20 cellular contexts compared by ENCODE assay signal in the genomic region with DNA sequence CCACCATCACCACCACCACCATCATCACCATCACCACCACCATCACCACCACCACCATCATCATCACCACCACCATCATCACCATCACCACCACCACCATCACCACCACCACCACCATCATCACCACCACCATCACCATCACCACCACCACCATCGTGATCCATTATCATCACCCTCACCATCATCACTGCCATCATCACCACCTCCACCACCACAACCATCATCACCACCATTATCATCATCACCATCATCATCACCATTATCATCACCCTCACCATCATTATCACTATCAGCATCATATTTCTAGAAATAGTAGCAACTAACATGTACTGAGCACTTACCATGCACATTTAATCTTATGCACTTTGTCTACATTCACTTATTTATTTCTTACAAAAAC.
DNase-seq lines count a peak whose midpoint lies in the region; ATAC-seq, FAIRE-seq and TF ChIP-seq lines count a peak whose summit lies in the region.
"Had no signal": no experiment of that assay in that cellular context is flagged by ENCODE, and none has a peak within 500 bp of the region (broad histone marks: within the 10 kb centered on the region; RNA-seq: fewer than 3 reads in every experiment).

No MANE protein-coding gene starts in this region.

- H4K20me1 ChIP-seq in HepG2 (ENCODE audit: insufficient read depth, low read length) (no peaks in the 10 kb centered on the region), K562 (replicated peaks; ENCODE audit: control insufficient read depth, insufficient read depth, low read length) (no peaks in the 10 kb centered on the region)
- H4K20me1 ChIP-seq: BLaER1 treated with 17β-estradiol and CSF1 and Interleukin-3, amounts not matched to agents 10 nM and 100 nM had no signal

- no peak for TF ChIP-seq POLR2A in HepG2 (IDR thresholded peaks at IDR 0.05; ENCODE audit: insufficient read depth in 1 of 2, low read depth in 2 of 2, low read length in 2 of 2)
- no peak for TF ChIP-seq POLR2A in right lobe of liver (IDR thresholded peaks at IDR 0.05)
- TF ChIP-seq POLR2A in K562 (conservative IDR thresholded peaks at IDR 0.05): no peak

- no peak overlapping the region for H2BK120ac ChIP-seq in neuronal stem cell (ENCODE audit: low read depth, low read length)

- 91% methylated on average over 1 of the region's 1 CpG for WGBS in HepG2 (ENCODE audit: low lambda C conversion rate)
- WGBS in right lobe of liver (ENCODE audit: insufficient coverage, low coverage, low lambda C conversion rate, missing lambda C conversion rate): 83% methylated on average over 1 of the region's 1 CpG
- WGBS in K562 (ENCODE audit: insufficient coverage, low coverage, missing lambda C conversion rate): 0% methylated on average over 1 of the region's 1 CpG
- no CpG with 5 or more reads among the region's 1 CpG for WGBS in neuronal stem cell (ENCODE audit: extremely low coverage in 2 of 2, insufficient read length in 2 of 2, insufficient replicate concordance in 1 of 2), 2 donors

- no peak overlapping the region for H2BK5ac ChIP-seq in neuronal stem cell (ENCODE audit: low read length)

- no peak overlapping the region for H4K91ac ChIP-seq in neuronal stem cell (ENCODE audit: low read depth, low read length, poor library complexity)

- no peak overlapping the region for H2BK15ac ChIP-seq in neuronal stem cell (ENCODE audit: low read length)

- TF ChIP-seq RAD21 in HepG2 (CRISPR knock-in tag; IDR thresholded peaks at IDR 0.05) (no peak), K562 (CRISPR knock-in tag; conservative IDR thresholded peaks at IDR 0.05 in 1 of 2, IDR thresholded peaks at IDR 0.05 in 1 of 2) (no peak)

- in situ Hi-C loops in HepG2 (cut with HindIII; ENCODE audit: extremely low pct_ligation_motif_present, low pct_unique_long_range_greater_than_20kb): no loop called here
- in situ Hi-C loops in K562 (cut with MboI): no loop called here

- H3K9me1 ChIP-seq in K562 (ENCODE audit: control insufficient read depth, insufficient read depth, low read length): no peaks in the 10 kb centered on the region

- H3K79me2 ChIP-seq in HepG2 (ENCODE audit: insufficient read depth, low read length): no peaks in the 10 kb centered on the region
- no peaks in the 10 kb centered on the region for H3K79me2 ChIP-seq in K562 (ENCODE audit: control insufficient read depth, insufficient read depth, low read length)

- no peak overlapping the region for H3K4ac ChIP-seq in neuronal stem cell (ENCODE audit: low read length)

- POLR2A ChIA-PET in HepG2 (lab: Yijun Ruan, JAX): no interaction called here
- POLR2A ChIA-PET in K562 (lab: Yijun Ruan, JAX): no interaction called here

- peak overlapping the region; percentile 26 for H3K23ac ChIP-seq in neuronal stem cell (ENCODE audit: low read depth, low read length, poor library complexity)

- no peak overlapping the region for H2BK12ac ChIP-seq in neuronal stem cell (ENCODE audit: low read length)

- intact Hi-C loops in HepG2 (cut with micrococcal nuclease; ENCODE audit: unreplicated experiment): no loop called here
- intact Hi-C loops in right lobe of liver (cut with DNase I): no loop called here
- intact Hi-C loops in K562 (cut with micrococcal nuclease): no loop called here
- intact Hi-C loops in upper lobe of right lung (cut with DNase I): no loop called here

- H3K36me3 ChIP-seq in HepG2 (replicated peaks in 1 of 2; ENCODE audit: control insufficient read depth in 1 of 2, insufficient read depth in 2 of 2, low read length in 2 of 2): no peaks in the 10 kb centered on the region
- H3K36me3 ChIP-seq in right lobe of liver: no peaks in the 10 kb centered on the region
- H3K36me3 ChIP-seq in K562 (ENCODE audit: control insufficient read depth, insufficient read depth, low read length): no peaks in the 10 kb centered on the region
- no peaks in the 10 kb centered on the region for H3K36me3 ChIP-seq in neuronal stem cell (replicated peaks in 1 of 2; ENCODE audit: control insufficient read depth in 2 of 2, insufficient read depth in 2 of 2, low read length in 2 of 2)
- no peaks in the 10 kb centered on the region for H3K36me3 ChIP-seq in effector memory CD4-positive, alpha-beta T cell (ENCODE audit: control insufficient read depth, insufficient read depth, low read length)
- no peaks in the 10 kb centered on the region for H3K36me3 ChIP-seq in upper lobe of right lung
- H3K36me3 ChIP-seq: BLaER1 treated with 17β-estradiol and CSF1 and Interleukin-3, amounts not matched to agents 10 nM and 100 nM had no signal

- TF ChIP-seq CTCF in HepG2 (CRISPR knock-in tag; IDR thresholded peaks at IDR 0.05): no peak
- no peak for TF ChIP-seq CTCF in right lobe of liver (IDR thresholded peaks at IDR 0.05)
- no peak for TF ChIP-seq CTCF in K562 (IDR thresholded peaks at IDR 0.05 in 2 of 3, conservative IDR thresholded peaks at IDR 0.05 in 1 of 3; ENCODE audit: insufficient read depth in 2 of 3, low read depth in 1 of 3, low read length in 3 of 3)
- no peak for TF ChIP-seq CTCF in upper lobe of right lung (IDR thresholded peaks at IDR 0.05)

- H3K9ac ChIP-seq in HepG2 (ENCODE audit: insufficient read depth, low read depth, low read length) (no peak overlapping the region), K562 (ENCODE audit: insufficient read depth in 1 of 2, low read depth in 2 of 2, low read length in 2 of 2) (no peak overlapping the region), neuronal stem cell (ENCODE audit: low read depth, low read length, poor library complexity) (peak overlapping the region; percentile 51)
- H3K9ac ChIP-seq: BLaER1 treated with 17β-estradiol and CSF1 and Interleukin-3, amounts not matched to agents 10 nM and 100 nM had no signal

- H3K9me3 ChIP-seq in HepG2 (ENCODE audit: low read length) (no peaks in the 10 kb centered on the region), right lobe of liver (no peaks in the 10 kb centered on the region), K562 (replicated peaks; ENCODE audit: control insufficient read depth, insufficient read depth, low read depth, low read length) (no peaks in the 10 kb centered on the region), neuronal stem cell (replicated peaks in 1 of 2; ENCODE audit: control insufficient read depth in 2 of 2, insufficient read depth in 1 of 2, low read depth in 1 of 2, low read length in 2 of 2) (peaks cover 0 to 3% of the 10 kb centered on the region in 2 donors), upper lobe of right lung (no peaks in the 10 kb centered on the region)
- H3K9me3 ChIP-seq in effector memory CD4-positive, alpha-beta T cell (ENCODE audit: control insufficient read depth, low read length): no peaks in the 10 kb centered on the region
- H3K9me3 ChIP-seq: A549; BLaER1 treated with 17β-estradiol and CSF1 and Interleukin-3, amounts not matched to agents 10 nM and 100 nM; Caco-2 had no signal

- H4K8ac ChIP-seq in neuronal stem cell (ENCODE audit: low read depth, low read length): no peak overlapping the region

- no peak overlapping the region for H3K18ac ChIP-seq in neuronal stem cell (ENCODE audit: low read length)

- H3K4me1 ChIP-seq in HepG2 (ENCODE audit: insufficient read depth, low read length) (peaks cover 7% of the 10 kb centered on the region), right lobe of liver (no peaks in the 10 kb centered on the region), K562 (replicated peaks in 1 of 2; ENCODE audit: control insufficient read depth in 2 of 2, insufficient read depth in 2 of 2, low read length in 2 of 2) (peaks cover 0 to 2% of the 10 kb centered on the region in 2 experiments; a peak in 1 of 5 replicates), neuronal stem cell (ENCODE audit: control insufficient read depth in 2 of 2, insufficient read depth in 1 of 2, low read depth in 1 of 2, low read length in 2 of 2) (no peaks in the 10 kb centered on the region), upper lobe of right lung (no peaks in the 10 kb centered on the region)
- H3K4me1 ChIP-seq in effector memory CD4-positive, alpha-beta T cell (ENCODE audit: control insufficient read depth, insufficient read depth, low read length, poor library complexity, severe bottlenecking): no peaks in the 10 kb centered on the region
- H3K4me1 ChIP-seq: A549; BLaER1 treated with 17β-estradiol and CSF1 and Interleukin-3, amounts not matched to agents 10 nM and 100 nM; Caco-2 had no signal

- TF ChIP-seq EP300 in HepG2 (IDR thresholded peaks at IDR 0.05; ENCODE audit: low read depth in 2 of 2, low read length in 2 of 2): no peak
- TF ChIP-seq EP300 in HepG2 (CRISPR knock-in tag; IDR thresholded peaks at IDR 0.05; ENCODE audit: borderline replicate concordance): no peak
- TF ChIP-seq EP300 in K562 (IDR thresholded peaks at IDR 0.05; ENCODE audit: low read length): no peak

- no peak for FAIRE-seq in HepG2 (lab: Jason Lieb, UNC)
- FAIRE-seq in K562 (lab: Jason Lieb, UNC): no peak
- FAIRE-seq: A549, D721Med, G401.6 had no signal

- H3K27ac ChIP-seq in HepG2 (ENCODE audit: extremely low read length, insufficient read depth, low read length) (no peak overlapping the region), right lobe of liver (no peak overlapping the region), K562 (ENCODE audit: extremely low read depth, low read depth, low read length) (no peak overlapping the region), neuronal stem cell (replicated peaks; ENCODE audit: low read length) (no peak overlapping the region), upper lobe of right lung (no peak overlapping the region)
- H3K27ac ChIP-seq in effector memory CD4-positive, alpha-beta T cell (ENCODE audit: insufficient read depth, low read length, poor library complexity, severe bottlenecking): no peak overlapping the region
- H3K27ac ChIP-seq: 22Rv1; A549; BLaER1 treated with 17β-estradiol and CSF1 and Interleukin-3, amounts not matched to agents 10 nM and 100 nM; C4-2B had no signal

- no peak overlapping the region for H2AK5ac ChIP-seq in neuronal stem cell (ENCODE audit: low read depth, low read length)

- no peak overlapping the region for H3K4me2 ChIP-seq in HepG2 (ENCODE audit: low read depth, low read length)
- no peak overlapping the region for H3K4me2 ChIP-seq in K562 (ENCODE audit: insufficient read depth, low read length)
- no peak overlapping the region for H3K4me2 ChIP-seq in neuronal stem cell (ENCODE audit: insufficient read depth, low read length, poor library complexity, severe bottlenecking)
- H3K4me2 ChIP-seq: A549; BLaER1 treated with 17β-estradiol and CSF1 and Interleukin-3, amounts not matched to agents 10 nM and 100 nM had no signal

- CTCF ChIA-PET in HepG2 (lab: Yijun Ruan, JAX; ENCODE audit: low intra/inter-chr PET ratio, low total read pairs) (no interaction called here), K562 (lab: Yijun Ruan, JAX; ENCODE audit: low intra/inter-chr PET ratio) (no interaction called here)

- ATAC-seq in HepG2 (no peak), right lobe of liver (no peak), K562 (no peak), upper lobe of right lung (no peak)
- ATAC-seq: A549; CD8-positive, alpha-beta T cell had no signal

- H3K79me1 ChIP-seq in neuronal stem cell (ENCODE audit: low read depth, low read length): no peaks in the 10 kb centered on the region

- H3K14ac ChIP-seq in neuronal stem cell (ENCODE audit: low read length): no peak overlapping the region

- BruUV-seq in HepG2 (replicated peaks; lab: Mats Ljungman, UMichigan): no TSS peak
- no TSS peak for BruUV-seq in K562 (replicated peaks; lab: Mats Ljungman, UMichigan)

- H3K4me3 ChIP-seq in HepG2 (replicated peaks in 1 of 3; ENCODE audit: insufficient read depth in 1 of 3, low read depth in 2 of 3, low read length in 3 of 3) (no peak overlapping the region), right lobe of liver (no peak overlapping the region), K562 (no peak overlapping the region), neuronal stem cell (ENCODE audit: low read length in 2 of 2) (no peak overlapping the region), upper lobe of right lung (no peak overlapping the region)
- no peak overlapping the region for H3K4me3 ChIP-seq in effector memory CD4-positive, alpha-beta T cell (ENCODE audit: insufficient read depth, low read depth, low read length, poor library complexity, severe bottlenecking)
- H3K4me3 ChIP-seq: A549; BLaER1 treated with 17β-estradiol and CSF1 and Interleukin-3, amounts not matched to agents 10 nM and 100 nM had no signal

- H2AFZ ChIP-seq in HepG2 (ENCODE audit: low read length) (no peak overlapping the region), K562 (ENCODE audit: low read depth, low read length) (no peak overlapping the region), neuronal stem cell (ENCODE audit: low read length) (no peak overlapping the region)

- no peaks in the 10 kb centered on the region; a peak in 1 of 5 replicates for H3K27me3 ChIP-seq in HepG2 (ENCODE audit: control insufficient read depth in 1 of 2, insufficient read depth in 2 of 2, low read length in 2 of 2)
- H3K27me3 ChIP-seq in right lobe of liver: no peaks in the 10 kb centered on the region
- peaks cover 0 to 2% of the 10 kb centered on the region in 2 experiments; a peak in 3 of 5 replicates for H3K27me3 ChIP-seq in K562 (ENCODE audit: control insufficient read depth in 2 of 2, insufficient read depth in 2 of 2, low read length in 2 of 2)
- peaks cover 0 to 3% (median 2%) of the 10 kb centered on the region in 3 experiments for H3K27me3 ChIP-seq in neuronal stem cell (ENCODE audit: control insufficient read depth in 3 of 3, insufficient read depth in 3 of 3, low read depth in 1 of 3, low read length in 3 of 3)
- H3K27me3 ChIP-seq in effector memory CD4-positive, alpha-beta T cell (replicated peaks; ENCODE audit: control insufficient read depth, insufficient read depth, low read length, poor library complexity, severe bottlenecking): no peaks in the 10 kb centered on the region
- no peaks in the 10 kb centered on the region for H3K27me3 ChIP-seq in upper lobe of right lung
- H3K27me3 ChIP-seq: BLaER1 treated with 17β-estradiol and CSF1 and Interleukin-3, amounts not matched to agents 10 nM and 100 nM had no signal

- DNase-seq in HepG2 (ENCODE audit: low spot score): no peak
- no peak for DNase-seq in right lobe of liver
- no peak for DNase-seq in K562 (ENCODE audit: extremely low read depth in 1 of 4, low spot score in 3 of 4)
- DNase-seq in neuronal stem cell (ENCODE audit: low spot score): no peak
- DNase-seq in HK-2 (ENCODE audit: unreplicated experiment): no peak
- no peak for DNase-seq in effector memory CD4-positive, alpha-beta T cell
- DNase-seq in upper lobe of right lung: no peak
- DNase-seq: AML-193; Caco-2; Calu3; CD4-positive, alpha-beta T cell; CD8-positive, alpha-beta T cell; DMS79 treated with DMSO at 0.1 percent for 48 hours; GF-D8 had no signal
